ENCODE assay signal across 35 cellular contexts in the genomic region with DNA sequence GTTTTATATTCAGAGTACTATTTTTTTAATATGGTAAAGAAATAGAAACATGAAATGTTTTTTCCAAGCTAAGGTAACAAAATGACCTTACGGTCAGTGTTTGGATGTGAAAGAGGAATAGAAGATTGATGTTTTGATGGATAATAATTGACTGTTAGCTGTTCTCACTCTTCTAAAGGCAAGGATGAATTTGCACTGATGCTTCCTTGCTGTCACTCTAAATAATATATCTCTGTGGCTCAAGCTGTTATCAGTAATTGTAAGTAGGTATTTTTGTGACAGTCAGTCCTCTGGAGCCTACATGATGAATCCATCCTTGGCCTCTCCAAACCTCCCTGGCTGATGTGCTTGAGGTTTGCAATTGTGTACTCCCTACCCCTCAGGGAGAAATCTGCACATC.
"Had no signal": no experiment of that assay in that cellular context is flagged by ENCODE, and none has a peak within 500 bp of the region (broad histone marks: within the 10 kb centered on the region; RNA-seq: fewer than 3 reads in every experiment).

No MANE protein-coding gene starts in this region.

- H3K27ac Mint-ChIP-seq: activated CD4-positive, alpha-beta memory T cell treated with anti-CD3 and anti-CD28 coated beads, Interleukin-2, amount 10 ng/mL, durations not matched to agents 7 days and 5 days; activated CD4-positive, alpha-beta T cell treated with anti-CD3 and anti-CD28 coated beads for 36 hours; activated CD4-positive, alpha-beta T cell treated with anti-CD3 and anti-CD28 coated beads, Interleukin-2, amount 10 ng/mL, durations not matched to agents 7 days and 5 days; activated CD8-positive, alpha-beta memory T cell treated with anti-CD3 and anti-CD28 coated beads, Interleukin-2, amount 10 ng/mL, durations not matched to agents 7 days and 5 days; activated CD8-positive, alpha-beta T cell treated with anti-CD3 and anti-CD28 coated beads, Interleukin-2, amount 10 ng/mL, durations not matched to agents 7 days and 5 days; activated naive CD4-positive, alpha-beta T cell treated with anti-CD3 and anti-CD28 coated beads for 36 hours; activated naive CD4-positive, alpha-beta T cell treated with anti-CD3 and anti-CD28 coated beads, Interleukin-2, amount 50 U/mL, for 72 hours; activated naive CD8-positive, alpha-beta T cell treated with anti-CD3 and anti-CD28 coated beads for 36 hours; activated T-cell treated with anti-CD3 and anti-CD28 coated beads, Interleukin-2, amount 50 U/mL, for 24 hours; activated T-helper 2 cell treated with anti-CD3 and anti-CD28 coated beads, Interferon-gamma antibody, Interleukin-2, Interleukin-4, amounts not matched to agents 10 μg/mL and 5 μg/mL and 100 μg/mL, durations not matched to agents 14 hours and 24 hours and 36 hours; T-helper 1 cell treated with Interleukin-12 subunit alpha and Interleukin-12 subunit beta and Interleukin-4 antibody, amounts not matched to agents 30 μg/mL and 1 μg/mL, for 36 hours; T-helper 2 cell treated with Interferon-gamma antibody and Interleukin-4, amounts not matched to agents 5 μg/mL and 100 μg/mL, for 36 hours; WTC11 had no signal

- H3K4me3 Mint-ChIP-seq: activated CD4-positive, alpha-beta memory T cell treated with anti-CD3 and anti-CD28 coated beads, Interleukin-2, amount 10 ng/mL, durations not matched to agents 7 days and 5 days; activated CD4-positive, alpha-beta T cell treated with anti-CD3 and anti-CD28 coated beads for 36 hours; activated CD4-positive, alpha-beta T cell treated with anti-CD3 and anti-CD28 coated beads, Interleukin-2, amount 10 ng/mL, durations not matched to agents 7 days and 5 days; activated CD8-positive, alpha-beta memory T cell treated with anti-CD3 and anti-CD28 coated beads, Interleukin-2, amount 10 ng/mL, durations not matched to agents 7 days and 5 days; activated CD8-positive, alpha-beta T cell treated with anti-CD3 and anti-CD28 coated beads, Interleukin-2, amount 10 ng/mL, durations not matched to agents 7 days and 5 days; activated naive CD4-positive, alpha-beta T cell treated with anti-CD3 and anti-CD28 coated beads for 36 hours; activated naive CD8-positive, alpha-beta T cell treated with anti-CD3 and anti-CD28 coated beads for 36 hours; activated T-cell treated with anti-CD3 and anti-CD28 coated beads, Interleukin-2, amount 50 U/mL, for 24 hours; T-helper 1 cell treated with Interleukin-12 subunit alpha and Interleukin-12 subunit beta and Interleukin-4 antibody, amounts not matched to agents 30 μg/mL and 1 μg/mL, for 36 hours; T-helper 2 cell treated with Interferon-gamma antibody and Interleukin-4, amounts not matched to agents 5 μg/mL and 100 μg/mL, for 36 hours; WTC11 had no signal

- DNase-seq: activated CD4-positive, alpha-beta memory T cell treated with anti-CD3 and anti-CD28 coated beads, Interleukin-2, amount 10 ng/mL, durations not matched to agents 7 days and 5 days; activated CD4-positive, alpha-beta T cell treated with anti-CD3 and anti-CD28 coated beads for 1 hour; activated CD4-positive, alpha-beta T cell treated with anti-CD3 and anti-CD28 coated beads for 36 hours; activated CD4-positive, alpha-beta T cell treated with anti-CD3 and anti-CD28 coated beads for 48 hours; activated CD4-positive, alpha-beta T cell treated with anti-CD3 and anti-CD28 coated beads, Interleukin-2, amount 10 ng/mL, durations not matched to agents 7 days and 5 days; activated CD4-positive, alpha-beta T cell treated with anti-CD3 and anti-CD28 coated beads, Interleukin-2, amount 50 U/mL, for 48 hours; activated CD4-positive, CD25-positive, alpha-beta regulatory T cell; activated CD8-positive, alpha-beta memory T cell treated with anti-CD3 and anti-CD28 coated beads for 24 hours; activated CD8-positive, alpha-beta memory T cell treated with anti-CD3 and anti-CD28 coated beads, Interleukin-2, amount 10 ng/mL, durations not matched to agents 7 days and 5 days; activated CD8-positive, alpha-beta memory T cell treated with anti-CD3 and anti-CD28 coated beads, Interleukin-2, amount 50 U/mL, for 48 hours; activated CD8-positive, alpha-beta T cell treated with anti-CD3 and anti-CD28 coated beads, Interleukin-2, amount 10 ng/mL, durations not matched to agents 7 days and 5 days; activated effector memory CD4-positive, alpha-beta T cell treated with Interleukin-2 at 50 U/mL for 16 hours; activated gamma-delta T cell treated with Interleukin-2 at 50 U/mL for 16 hours; activated naive CD4-positive, alpha-beta T cell; activated naive CD4-positive, alpha-beta T cell treated with anti-CD3 and anti-CD28 coated beads for 36 hours; activated naive CD4-positive, alpha-beta T cell treated with anti-CD3 and anti-CD28 coated beads, Interleukin-2, amount 50 U/mL, for 16 hours; activated naive CD8-positive, alpha-beta T cell treated with anti-CD3 and anti-CD28 coated beads for 36 hours; activated T-cell treated with anti-CD3 and anti-CD28 coated beads, Interleukin-2, amount 50 U/mL, for 24 hours; activated T-cell treated with anti-CD3 and anti-CD28 coated beads, Interleukin-2, amount 50 U/mL, for 48 hours; adrenal gland; amniotic stem cell; aorta; body of pancreas; brain microvascular endothelial cell; central memory CD4-positive, alpha-beta T cell; T-helper 1 cell; T-helper 2 cell; T-helper 9 cell; WERI-Rb-1 had no signal

- ATAC-seq: activated CD4-positive, alpha-beta T cell treated with anti-CD3 and anti-CD28 coated beads for 36 hours; activated CD4-positive, CD25-positive, alpha-beta regulatory T cell treated with anti-CD3 and anti-CD28 coated beads, Interleukin-2, amount 50 U/mL, for 24 hours; activated CD8-positive, alpha-beta memory T cell treated with anti-CD3 and anti-CD28 coated beads, Interleukin-2, amount 10 ng/mL, durations not matched to agents 7 days and 5 days; activated CD8-positive, alpha-beta T cell treated with anti-CD3 and anti-CD28 coated beads, Interleukin-2, amount 10 ng/mL, durations not matched to agents 7 days and 5 days; activated naive CD4-positive, alpha-beta T cell treated with anti-CD3 and anti-CD28 coated beads, Interleukin-2, amount 50 U/mL, for 72 hours; body of pancreas; WTC11 had no signal

- H3K27me3 Mint-ChIP-seq: activated CD4-positive, alpha-beta memory T cell treated with anti-CD3 and anti-CD28 coated beads, Interleukin-2, amount 10 ng/mL, durations not matched to agents 7 days and 5 days; activated CD4-positive, alpha-beta T cell treated with anti-CD3 and anti-CD28 coated beads for 36 hours; activated CD4-positive, alpha-beta T cell treated with anti-CD3 and anti-CD28 coated beads, Interleukin-2, amount 10 ng/mL, durations not matched to agents 7 days and 5 days; activated CD8-positive, alpha-beta memory T cell treated with anti-CD3 and anti-CD28 coated beads, Interleukin-2, amount 10 ng/mL, durations not matched to agents 7 days and 5 days; activated naive CD8-positive, alpha-beta T cell treated with anti-CD3 and anti-CD28 coated beads for 36 hours; activated T-cell treated with anti-CD3 and anti-CD28 coated beads, Interleukin-2, amount 50 U/mL, for 24 hours had no signal

- H3K4me1 Mint-ChIP-seq: activated CD4-positive, alpha-beta memory T cell treated with anti-CD3 and anti-CD28 coated beads, Interleukin-2, amount 10 ng/mL, durations not matched to agents 7 days and 5 days; activated CD4-positive, alpha-beta T cell treated with anti-CD3 and anti-CD28 coated beads for 36 hours; activated CD4-positive, alpha-beta T cell treated with anti-CD3 and anti-CD28 coated beads, Interleukin-2, amount 10 ng/mL, durations not matched to agents 7 days and 5 days; activated CD8-positive, alpha-beta memory T cell treated with anti-CD3 and anti-CD28 coated beads, Interleukin-2, amount 10 ng/mL, durations not matched to agents 7 days and 5 days; activated naive CD8-positive, alpha-beta T cell treated with anti-CD3 and anti-CD28 coated beads for 36 hours had no signal

- H3K36me3 Mint-ChIP-seq: activated CD8-positive, alpha-beta memory T cell treated with anti-CD3 and anti-CD28 coated beads, Interleukin-2, amount 10 ng/mL, durations not matched to agents 7 days and 5 days; activated naive CD4-positive, alpha-beta T cell treated with anti-CD3 and anti-CD28 coated beads, Interleukin-2, amount 50 U/mL, for 72 hours; activated naive CD8-positive, alpha-beta T cell treated with anti-CD3 and anti-CD28 coated beads for 36 hours; WTC11 had no signal

- H3K9me3 Mint-ChIP-seq: activated CD4-positive, alpha-beta T cell treated with anti-CD3 and anti-CD28 coated beads, Interleukin-2, amount 10 ng/mL, durations not matched to agents 7 days and 5 days; activated naive CD4-positive, alpha-beta T cell treated with anti-CD3 and anti-CD28 coated beads for 36 hours; activated T-cell treated with anti-CD3 and anti-CD28 coated beads, Interleukin-2, amount 50 U/mL, for 24 hours; activated T-helper 2 cell treated with anti-CD3 and anti-CD28 coated beads, Interferon-gamma antibody, Interleukin-2, Interleukin-4, amounts not matched to agents 10 μg/mL and 5 μg/mL and 100 μg/mL, durations not matched to agents 14 hours and 24 hours and 36 hours; T-helper 1 cell treated with Interleukin-12 subunit alpha and Interleukin-12 subunit beta and Interleukin-4 antibody, amounts not matched to agents 30 μg/mL and 1 μg/mL, for 36 hours; T-helper 2 cell treated with Interferon-gamma antibody and Interleukin-4, amounts not matched to agents 5 μg/mL and 100 μg/mL, for 36 hours; WTC11 had no signal
